ENCODE assay signal across 1 cellular context in the genomic region with DNA sequence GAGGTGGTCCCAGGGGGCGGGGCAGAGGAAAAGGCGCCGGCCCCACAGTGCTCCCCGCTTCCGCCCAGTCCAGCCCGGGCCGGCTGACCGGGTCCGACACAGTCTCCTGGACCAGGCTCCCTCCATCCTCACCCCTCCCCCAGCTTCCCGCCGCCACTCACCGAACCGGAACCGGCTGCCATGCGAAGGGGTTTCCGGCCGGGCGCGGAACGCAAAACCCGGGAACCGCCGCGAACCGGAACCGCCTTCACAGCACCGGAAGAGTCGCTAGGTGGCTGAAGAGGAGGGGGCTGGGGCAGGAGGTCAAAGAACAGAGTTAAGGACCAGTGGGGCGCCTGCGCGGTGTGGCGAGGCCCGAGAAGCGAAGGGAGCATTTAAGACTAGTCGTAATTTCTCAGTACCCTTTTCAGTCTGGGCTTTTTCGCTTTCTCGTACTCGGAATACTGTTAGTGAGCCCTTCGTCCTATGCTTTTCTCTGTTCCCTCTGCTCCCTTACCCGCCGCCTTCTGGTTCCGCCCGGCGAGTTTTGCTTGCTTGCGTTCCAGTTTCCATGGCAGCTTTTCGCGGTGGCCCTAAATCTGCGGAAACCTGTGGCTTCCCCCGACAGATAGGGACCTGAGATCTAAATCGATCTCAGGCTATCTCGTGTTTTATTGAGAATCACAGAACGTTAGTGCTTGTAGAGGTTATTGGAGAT.
TF ChIP-seq lines count a peak whose summit lies in the region.

TSS of gene SENP1 (minus strand) at position 213 of the 697 bp plus-strand sequence. CDS start 4,607 bp downstream, outside the sequence.

TF ChIP-seq in K562, 482 proteins besides CTCF, POLR2A, EP300 and RAD21 (continued from another document and continues in another):
- TF ChIP-seq, protein P1, sequence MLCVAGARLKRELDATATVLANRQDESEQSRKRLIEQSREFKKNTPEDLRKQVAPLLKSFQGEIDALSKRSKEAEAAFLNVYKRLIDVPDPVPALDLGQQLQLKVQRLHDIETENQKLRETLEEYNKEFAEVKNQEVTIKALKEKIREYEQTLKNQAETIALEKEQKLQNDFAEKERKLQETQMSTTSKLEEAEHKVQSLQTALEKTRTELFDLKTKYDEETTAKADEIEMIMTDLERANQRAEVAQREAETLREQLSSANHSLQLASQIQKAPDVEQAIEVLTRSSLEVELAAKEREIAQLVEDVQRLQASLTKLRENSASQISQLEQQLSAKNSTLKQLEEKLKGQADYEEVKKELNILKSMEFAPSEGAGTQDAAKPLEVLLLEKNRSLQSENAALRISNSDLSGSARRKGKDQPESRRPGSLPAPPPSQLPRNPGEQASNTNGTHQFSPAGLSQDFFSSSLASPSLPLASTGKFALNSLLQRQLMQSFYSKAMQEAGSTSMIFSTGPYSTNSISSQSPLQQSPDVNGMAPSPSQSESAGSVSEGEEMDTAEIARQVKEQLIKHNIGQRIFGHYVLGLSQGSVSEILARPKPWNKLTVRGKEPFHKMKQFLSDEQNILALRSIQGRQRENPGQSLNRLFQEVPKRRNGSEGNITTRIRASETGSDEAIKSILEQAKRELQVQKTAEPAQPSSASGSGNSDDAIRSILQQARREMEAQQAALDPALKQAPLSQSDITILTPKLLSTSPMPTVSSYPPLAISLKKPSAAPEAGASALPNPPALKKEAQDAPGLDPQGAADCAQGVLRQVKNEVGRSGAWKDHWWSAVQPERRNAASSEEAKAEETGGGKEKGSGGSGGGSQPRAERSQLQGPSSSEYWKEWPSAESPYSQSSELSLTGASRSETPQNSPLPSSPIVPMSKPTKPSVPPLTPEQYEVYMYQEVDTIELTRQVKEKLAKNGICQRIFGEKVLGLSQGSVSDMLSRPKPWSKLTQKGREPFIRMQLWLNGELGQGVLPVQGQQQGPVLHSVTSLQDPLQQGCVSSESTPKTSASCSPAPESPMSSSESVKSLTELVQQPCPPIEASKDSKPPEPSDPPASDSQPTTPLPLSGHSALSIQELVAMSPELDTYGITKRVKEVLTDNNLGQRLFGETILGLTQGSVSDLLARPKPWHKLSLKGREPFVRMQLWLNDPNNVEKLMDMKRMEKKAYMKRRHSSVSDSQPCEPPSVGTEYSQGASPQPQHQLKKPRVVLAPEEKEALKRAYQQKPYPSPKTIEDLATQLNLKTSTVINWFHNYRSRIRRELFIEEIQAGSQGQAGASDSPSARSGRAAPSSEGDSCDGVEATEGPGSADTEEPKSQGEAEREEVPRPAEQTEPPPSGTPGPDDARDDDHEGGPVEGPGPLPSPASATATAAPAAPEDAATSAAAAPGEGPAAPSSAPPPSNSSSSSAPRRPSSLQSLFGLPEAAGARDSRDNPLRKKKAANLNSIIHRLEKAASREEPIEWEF (CRISPR knock-in tag; IDR thresholded peaks at IDR 0.05) = no peak
- TF ChIP-seq ARID3B (CRISPR knock-in tag; IDR thresholded peaks at IDR 0.05; ENCODE audit: borderline replicate concordance) (no peak), NR0B1 (IDR thresholded peaks at IDR 0.05; ENCODE audit: partially characterized antibody) (no peak), TCFL5 (CRISPR knock-in tag; conservative IDR thresholded peaks at IDR 0.05) (no peak), FUS (optimal IDR thresholded peaks at IDR 0.05; ENCODE audit: low read depth, low read length) (no peak), ESRRB (CRISPR knock-in tag; IDR thresholded peaks at IDR 0.05; ENCODE audit: borderline replicate concordance) (no peak), ZBTB26 (CRISPR knock-in tag; IDR thresholded peaks at IDR 0.05) (no peak), ZNF79 (CRISPR knock-in tag; IDR thresholded peaks at IDR 0.05; ENCODE audit: low read depth) (no peak), ZKSCAN3 (CRISPR knock-in tag; IDR thresholded peaks at IDR 0.05) (no peak), NFATC3 (IDR thresholded peaks at IDR 0.05) (no peak), CREB3L1 (IDR thresholded peaks at IDR 0.05; ENCODE audit: borderline replicate concordance, low read depth) (peak; percentile 70), HNRNPH1 (optimal IDR thresholded peaks at IDR 0.05; ENCODE audit: low read depth, low read length) (no peak), PTBP1 (IDR thresholded peaks at IDR 0.05; ENCODE audit: low read depth, low read length) (no peak), CREB5 (CRISPR knock-in tag; IDR thresholded peaks at IDR 0.05) (no peak), ATF6 (CRISPR knock-in tag; IDR thresholded peaks at IDR 0.05) (no peak), ZNF75A (CRISPR knock-in tag; IDR thresholded peaks at IDR 0.05) (no peak), E2F4 (CRISPR knock-in tag; IDR thresholded peaks at IDR 0.05; ENCODE audit: low read depth) (peak; percentile 82), ZKSCAN1 (IDR thresholded peaks at IDR 0.05; ENCODE audit: low read depth, low read length) (no peak; the same call in 1 of the 2 replicates), LARP7 (IDR thresholded peaks at IDR 0.05) (no peak), CHD4 (IDR thresholded peaks at IDR 0.05; ENCODE audit: insufficient read depth, insufficient replicate concordance, low read depth, low read length, poor library complexity, severe bottlenecking) (no peak), KDM5B (IDR thresholded peaks at IDR 0.05; ENCODE audit: insufficient replicate concordance, low read depth, low read length) (peak; percentile 68), KLF10 (CRISPR knock-in tag; IDR thresholded peaks at IDR 0.05) (no peak), ILK (tag; IDR thresholded peaks at IDR 0.05; ENCODE audit: borderline replicate concordance, low read depth) (no peak), ZNF212 (CRISPR knock-in tag; IDR thresholded peaks at IDR 0.05) (no peak), ZNF3 (CRISPR knock-in tag; IDR thresholded peaks at IDR 0.05) (peak; percentile 68; the same call in 1 of the 2 replicates), MXD1 (CRISPR knock-in tag; IDR thresholded peaks at IDR 0.05; ENCODE audit: borderline replicate concordance, poor library complexity, severe bottlenecking) (no peak), FIP1L1 (IDR thresholded peaks at IDR 0.05; ENCODE audit: low read depth, low read length, poor library complexity, severe bottlenecking) (peak; percentile 73), CREBBP (IDR thresholded peaks at IDR 0.05; ENCODE audit: low read depth, low read length) (no peak), MXI1 (IDR thresholded peaks at IDR 0.05; ENCODE audit: low read depth, low read length) (0 out of 2 replicates have a peak, but pooled peaks have one; percentile 41), CTCFL (IDR thresholded peaks at IDR 0.05; ENCODE audit: borderline replicate concordance, insufficient read depth, low read depth, low read length, poor library complexity, severe bottlenecking) (no peak), POU5F1 (IDR thresholded peaks at IDR 0.05; ENCODE audit: borderline replicate concordance, low read depth, low read length, partially characterized antibody) (no peak), L3MBTL2 (IDR thresholded peaks at IDR 0.05) (peak; percentile 32; the same call in 1 of the 2 replicates), BRD9 (IDR thresholded peaks at IDR 0.05; ENCODE audit: low read depth, partially characterized antibody) (no peak), TRIM28 (IDR thresholded peaks at IDR 0.05) (peak; percentile 63; the same call in 1 of the 2 replicates), CBFA2T2 (conservative IDR thresholded peaks at IDR 0.05) (no peak)
- TF ChIP-seq, protein P2, sequence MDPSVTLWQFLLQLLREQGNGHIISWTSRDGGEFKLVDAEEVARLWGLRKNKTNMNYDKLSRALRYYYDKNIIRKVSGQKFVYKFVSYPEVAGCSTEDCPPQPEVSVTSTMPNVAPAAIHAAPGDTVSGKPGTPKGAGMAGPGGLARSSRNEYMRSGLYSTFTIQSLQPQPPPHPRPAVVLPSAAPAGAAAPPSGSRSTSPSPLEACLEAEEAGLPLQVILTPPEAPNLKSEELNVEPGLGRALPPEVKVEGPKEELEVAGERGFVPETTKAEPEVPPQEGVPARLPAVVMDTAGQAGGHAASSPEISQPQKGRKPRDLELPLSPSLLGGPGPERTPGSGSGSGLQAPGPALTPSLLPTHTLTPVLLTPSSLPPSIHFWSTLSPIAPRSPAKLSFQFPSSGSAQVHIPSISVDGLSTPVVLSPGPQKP (CRISPR knock-in tag; IDR thresholded peaks at IDR 0.05) = no peak
